15 cellular contexts compared by ENCODE assay signal in genomic region chr1:205580140-205580922, GRCh38.
"Had no signal": no experiment of that assay in that cellular context is flagged by ENCODE, and none has a peak within 500 bp of the region (broad histone marks: within the 10 kb centered on the region; RNA-seq: fewer than 3 reads in every experiment).

No MANE protein-coding gene starts in this region.

- H3K27ac ChIP-seq: ascending aorta, heart right ventricle had no signal

- ATAC-seq: activated naive CD8-positive, alpha-beta T cell treated with anti-CD3 and anti-CD28 coated beads, Interleukin-2, amount 50 U/mL, for 24 hours; heart right ventricle; right cardiac atrium; stimulated activated effector memory CD8-positive, alpha-beta T cell treated with anti-CD3 and anti-CD28 coated beads, Interleukin-12 subunit alpha, Interleukin-12 subunit beta, amount 100 ng/mL, for 72 hours had no signal

- DNase-seq: activated CD4-positive, alpha-beta memory T cell treated with anti-CD3 and anti-CD28 coated beads, Interleukin-2, amount 10 ng/mL, durations not matched to agents 7 days and 5 days; activated naive CD8-positive, alpha-beta T cell treated with anti-CD3 and anti-CD28 coated beads, Interleukin-2, amount 50 U/mL, for 24 hours; cortex of kidney; effector CD8-positive, alpha-beta T cell; heart right ventricle; midbrain; naive B cell; right cardiac atrium; T-helper 2 cell had no signal

- H3K9me3 ChIP-seq: ascending aorta, heart right ventricle had no signal

- H3K9me3 Mint-ChIP-seq: activated CD4-positive, alpha-beta memory T cell treated with anti-CD3 and anti-CD28 coated beads, Interleukin-2, amount 10 ng/mL, durations not matched to agents 7 days and 5 days; activated naive CD8-positive, alpha-beta T cell treated with anti-CD3 and anti-CD28 coated beads, Interleukin-2, amount 50 U/mL, for 24 hours; naive B cell; stimulated activated effector memory CD8-positive, alpha-beta T cell treated with anti-CD3 and anti-CD28 coated beads, Interleukin-12 subunit alpha, Interleukin-12 subunit beta, amount 100 ng/mL, for 72 hours; type B pancreatic cell had no signal

- H3K27me3 Mint-ChIP-seq: activated naive CD8-positive, alpha-beta T cell treated with anti-CD3 and anti-CD28 coated beads, Interleukin-2, amount 50 U/mL, for 24 hours had no signal

- H3K27me3 ChIP-seq: ascending aorta had no signal

- H3K36me3 Mint-ChIP-seq: naive B cell; stimulated activated effector memory CD8-positive, alpha-beta T cell treated with anti-CD3 and anti-CD28 coated beads, Interleukin-12 subunit alpha, Interleukin-12 subunit beta, amount 100 ng/mL, for 72 hours; type B pancreatic cell had no signal

- H3K27ac Mint-ChIP-seq: activated CD4-positive, alpha-beta memory T cell treated with anti-CD3 and anti-CD28 coated beads, Interleukin-2, amount 10 ng/mL, durations not matched to agents 7 days and 5 days; activated naive CD8-positive, alpha-beta T cell treated with anti-CD3 and anti-CD28 coated beads, Interleukin-2, amount 50 U/mL, for 24 hours; progenitor cell of endocrine pancreas; stimulated activated effector memory CD8-positive, alpha-beta T cell treated with anti-CD3 and anti-CD28 coated beads, Interleukin-12 subunit alpha, Interleukin-12 subunit beta, amount 100 ng/mL, for 72 hours; type B pancreatic cell had no signal

- H3K4me3 Mint-ChIP-seq: activated CD4-positive, alpha-beta memory T cell treated with anti-CD3 and anti-CD28 coated beads, Interleukin-2, amount 10 ng/mL, durations not matched to agents 7 days and 5 days; activated naive CD8-positive, alpha-beta T cell treated with anti-CD3 and anti-CD28 coated beads, Interleukin-2, amount 50 U/mL, for 24 hours; naive B cell; stimulated activated effector memory CD8-positive, alpha-beta T cell treated with anti-CD3 and anti-CD28 coated beads, Interleukin-12 subunit alpha, Interleukin-12 subunit beta, amount 100 ng/mL, for 72 hours; type B pancreatic cell had no signal

- H3K4me1 Mint-ChIP-seq: activated CD4-positive, alpha-beta memory T cell treated with anti-CD3 and anti-CD28 coated beads, Interleukin-2, amount 10 ng/mL, durations not matched to agents 7 days and 5 days had no signal

- H3K36me3 ChIP-seq: ascending aorta, heart right ventricle had no signal

- H3K4me1 ChIP-seq: ascending aorta had no signal

- FAIRE-seq: frontal cortex, TTC549 had no signal

- H3K4me3 ChIP-seq: ascending aorta, heart right ventricle had no signal
